Comparison of ENCODE assay signal across 16 cellular contexts in genomic region chr20:7352165-7352564, GRCh38.
DNase-seq lines count a peak whose midpoint lies in the region; ATAC-seq, FAIRE-seq and TF ChIP-seq lines count a peak whose summit lies in the region.
"Had no signal": no experiment of that assay in that cellular context is flagged by ENCODE, and none has a peak within 500 bp of the region (broad histone marks: within the 10 kb centered on the region; RNA-seq: fewer than 3 reads in every experiment).

No MANE protein-coding gene starts in this region.

- H3K4me2 ChIP-seq in HepG2 (ENCODE audit: low read depth, low read length), result no peak overlapping the region
- H3K4me2 ChIP-seq: BLaER1 treated with 17β-estradiol and CSF1 and Interleukin-3, amounts not matched to agents 10 nM and 100 nM had no signal

- H3K27me3 ChIP-seq in HepG2 (ENCODE audit: control insufficient read depth in 1 of 2, insufficient read depth in 2 of 2, low read length in 2 of 2), result no peaks in the 10 kb centered on the region
- H3K27me3 ChIP-seq: BLaER1 treated with 17β-estradiol and CSF1 and Interleukin-3, amounts not matched to agents 10 nM and 100 nM had no signal

- intact Hi-C loops in HepG2 (cut with micrococcal nuclease; ENCODE audit: unreplicated experiment), result no loop called here

- peak; percentile 77 for DNase-seq in COLO829 (ENCODE audit: low spot score)
- DNase-seq in RPMI7951 (ENCODE audit: low read depth), result peak; percentile 37
- peak; percentile 15 for DNase-seq in fibroblast of pulmonary artery (ENCODE audit: low read depth)
- no peak for DNase-seq in HepG2 (ENCODE audit: low spot score)
- no peak for DNase-seq in HT-29 (ENCODE audit: low spot score)
- DNase-seq in GM19240 (ENCODE audit: insufficient read length, low spot score), result no peak
- DNase-seq: Caco-2; CD8-positive, alpha-beta T cell; H9 had no signal

- H3K36me3 ChIP-seq in HepG2 (replicated peaks in 1 of 2; ENCODE audit: control insufficient read depth in 1 of 2, insufficient read depth in 2 of 2, low read length in 2 of 2), result no peaks in the 10 kb centered on the region
- H3K36me3 ChIP-seq: BLaER1 treated with 17β-estradiol and CSF1 and Interleukin-3, amounts not matched to agents 10 nM and 100 nM had no signal

- TF ChIP-seq RAD21 in HepG2 (CRISPR knock-in tag; IDR thresholded peaks at IDR 0.05), result no peak

- TF ChIP-seq CTCF in fibroblast of pulmonary artery (IDR thresholded peaks at IDR 0.05; ENCODE audit: low read length, missing control alignments), result no peak
- TF ChIP-seq CTCF in HepG2 (CRISPR knock-in tag; IDR thresholded peaks at IDR 0.05), result no peak

- FAIRE-seq in HepG2 (lab: Jason Lieb, UNC), result no peak
- FAIRE-seq: D721Med, G401.6, GM12892, GM18507, H1 had no signal

- ATAC-seq in HepG2, result no peak
- ATAC-seq in HG03196 (IDR thresholded peaks at IDR 0.05; ENCODE audit: unreplicated experiment), result no peak
- ATAC-seq: CD8-positive, alpha-beta T cell had no signal

- CTCF ChIA-PET in HepG2 (lab: Yijun Ruan, JAX; ENCODE audit: low intra/inter-chr PET ratio, low total read pairs), result no interaction called here

- no peak overlapping the region for H3K9ac ChIP-seq in HepG2 (ENCODE audit: insufficient read depth, low read depth, low read length)
- H3K9ac ChIP-seq: BLaER1 treated with 17β-estradiol and CSF1 and Interleukin-3, amounts not matched to agents 10 nM and 100 nM had no signal

- no peak for TF ChIP-seq POLR2A in HepG2 (IDR thresholded peaks at IDR 0.05; ENCODE audit: insufficient read depth in 1 of 2, low read depth in 2 of 2, low read length in 2 of 2)

- BruUV-seq in HepG2 (replicated peaks; lab: Mats Ljungman, UMichigan), result no TSS peak

- H3K27ac ChIP-seq in HepG2 (ENCODE audit: extremely low read length, insufficient read depth, low read length), result no peak overlapping the region
- H3K27ac ChIP-seq: BLaER1 treated with 17β-estradiol and CSF1 and Interleukin-3, amounts not matched to agents 10 nM and 100 nM had no signal

- H3K4me3 ChIP-seq in fibroblast of pulmonary artery (replicated peaks; ENCODE audit: low read depth, low read length), result no peak overlapping the region
- no peak overlapping the region for H3K4me3 ChIP-seq in HepG2 (replicated peaks in 1 of 3; ENCODE audit: insufficient read depth in 1 of 3, low read depth in 2 of 3, low read length in 3 of 3)
- H3K4me3 ChIP-seq: BLaER1 treated with 17β-estradiol and CSF1 and Interleukin-3, amounts not matched to agents 10 nM and 100 nM had no signal

- 54% methylated on average over 9 of the region's 9 CpGs for WGBS in HepG2 (ENCODE audit: low lambda C conversion rate)

- POLR2A ChIA-PET in HepG2 (lab: Yijun Ruan, JAX), result no interaction called here

- TF ChIP-seq EP300 in HepG2 (IDR thresholded peaks at IDR 0.05; ENCODE audit: low read depth in 2 of 2, low read length in 2 of 2) (no peak), HepG2 (CRISPR knock-in tag; IDR thresholded peaks at IDR 0.05; ENCODE audit: borderline replicate concordance) (no peak)

- H4K20me1 ChIP-seq in HepG2 (ENCODE audit: insufficient read depth, low read length), result no peaks in the 10 kb centered on the region
- H4K20me1 ChIP-seq: BLaER1 treated with 17β-estradiol and CSF1 and Interleukin-3, amounts not matched to agents 10 nM and 100 nM had no signal

- in situ Hi-C loops in HepG2 (cut with HindIII; ENCODE audit: extremely low pct_ligation_motif_present, low pct_unique_long_range_greater_than_20kb), result no loop called here

- H3K4me1 ChIP-seq in HepG2 (ENCODE audit: insufficient read depth, low read length), result no peaks in the 10 kb centered on the region
- H3K4me1 ChIP-seq: BLaER1 treated with 17β-estradiol and CSF1 and Interleukin-3, amounts not matched to agents 10 nM and 100 nM; Caco-2 had no signal

- peaks cover 16% of the 10 kb centered on the region; the same call in 1 of the 2 replicates for H3K9me3 ChIP-seq in HepG2 (ENCODE audit: low read length)
- H3K9me3 ChIP-seq: BLaER1 treated with 17β-estradiol and CSF1 and Interleukin-3, amounts not matched to agents 10 nM and 100 nM; Caco-2 had no signal

- H3K79me2 ChIP-seq in HepG2 (ENCODE audit: insufficient read depth, low read length), result no peaks in the 10 kb centered on the region

- H2AFZ ChIP-seq in HepG2 (ENCODE audit: low read length), result no peak overlapping the region

TF ChIP-seq in HepG2, 621 proteins besides CTCF, POLR2A, EP300 and RAD21 (continues in another document):
- TF ChIP-seq THAP7 (CRISPR knock-in tag; IDR thresholded peaks at IDR 0.05) (no peak), HIC2 (CRISPR knock-in tag; IDR thresholded peaks at IDR 0.05; ENCODE audit: low read depth) (no peak), ZNF605 (CRISPR knock-in tag; IDR thresholded peaks at IDR 0.05) (no peak), ATF7 (IDR thresholded peaks at IDR 0.05) (peak; percentile 74), ATF7 (CRISPR knock-in tag; IDR thresholded peaks at IDR 0.05) (no peak), ZNF326 (CRISPR knock-in tag; IDR thresholded peaks at IDR 0.05; ENCODE audit: borderline replicate concordance) (no peak), MEF2D (CRISPR knock-in tag; IDR thresholded peaks at IDR 0.05) (no peak), NFAT5 (CRISPR knock-in tag; IDR thresholded peaks at IDR 0.05) (no peak), ZNF747 (CRISPR knock-in tag; IDR thresholded peaks at IDR 0.05; ENCODE audit: borderline replicate concordance) (no peak), CREB1 (IDR thresholded peaks at IDR 0.05) (peak; percentile 72; the same call in 1 of the 2 replicates), CREB1 (CRISPR knock-in tag; IDR thresholded peaks at IDR 0.05) (no peak), SMAD1 (CRISPR knock-in tag; IDR thresholded peaks at IDR 0.05; ENCODE audit: borderline replicate concordance, low read depth) (no peak), NR3C1 (CRISPR knock-in tag; IDR thresholded peaks at IDR 0.05) (no peak)

Comparison
In these comparisons a context has a peak if more than half of its experiments do, and no peak if none do; other contexts are left out.
1. DNase-seq: peak in COLO829 (single experiment), RPMI7951 (single experiment) and fibroblast of pulmonary artery (single experiment); none in HepG2 (single experiment), HT-29 (single experiment) and GM19240 (single experiment).